In genomic region chr15:37046876-37047614, GRCh38 we compare ENCODE assay signal across 10 cellular contexts. TPM values are rescaled to one million over a fixed set of nuclear protein-coding genes. Genes with fewer than 3 reads are reported as not detected.
DNase-seq lines count a peak whose midpoint lies in the region; TF ChIP-seq lines count a peak whose summit lies in the region.
"Had no signal": no experiment of that assay in that cellular context is flagged by ENCODE, and none has a peak within 500 bp of the region (broad histone marks: within the 10 kb centered on the region; RNA-seq: fewer than 3 reads in every experiment).

No MANE protein-coding gene starts in this region.

- no peaks in the 10 kb centered on the region for H3K36me3 ChIP-seq in brain microvascular endothelial cell (replicated peaks)
- H3K36me3 ChIP-seq in thymus (ENCODE audit: control insufficient read depth, insufficient read depth), result no peaks in the 10 kb centered on the region

- H3K4me3 ChIP-seq in brain microvascular endothelial cell (ENCODE audit: low read depth, low read length), result no peak overlapping the region
- H3K4me3 ChIP-seq in thymus (ENCODE audit: low read length), result no peak overlapping the region

- no peak for TF ChIP-seq CTCF in brain microvascular endothelial cell (IDR thresholded peaks at IDR 0.05; ENCODE audit: low read depth, low read length, missing control alignments)

- DNase-seq in NCI-H226 (peak; percentile 83), brain microvascular endothelial cell (peak; percentile 29), iris pigment epithelial cell (ENCODE audit: low read depth) (peak; percentile 81), NCI-H1092 treated with DMSO at 0.1 percent for 48 hours (lab: John Stamatoyannopoulos, UW) (no peak), H4 (ENCODE audit: low spot score) (no peak), hippocampal formation (lab: John Stamatoyannopoulos, UW) (no peak)
- DNase-seq: DMS79 treated with DMSO at 0.1 percent for 48 hours, naive B cell, NCI-H774 had no signal

- no peaks in the 10 kb centered on the region for H3K27me3 ChIP-seq in brain microvascular endothelial cell (replicated peaks)
- no peaks in the 10 kb centered on the region for H3K27me3 ChIP-seq in thymus (ENCODE audit: control insufficient read depth, insufficient read depth)

- H3K9me3 ChIP-seq in thymus (ENCODE audit: control insufficient read depth), result no peaks in the 10 kb centered on the region

- no peaks in the 10 kb centered on the region for H3K4me1 ChIP-seq in thymus (ENCODE audit: control insufficient read depth, insufficient read depth, low read length)

- in situ Hi-C loops in brain microvascular endothelial cell (cut with HindIII; ENCODE audit: low pct_ligation_motif_present, low sequenced_read_pairs), result no loop called here

- H3K27ac ChIP-seq in brain microvascular endothelial cell, result peak overlapping the region; percentile 68
- peak overlapping the region; percentile 37 for H3K27ac ChIP-seq in thymus (ENCODE audit: low read depth)

RNA-seq across cellular contexts. Expression of gene MEIS2, which starts 53.3 kb away (rescaled TPM):
- polyA plus RNA-seq in thymus, result 32.7 TPM
- 13.0 and 28.0 TPM in 2 replicates for total RNA-seq in H4 (2014; rRNA removed; shearing (Covaris generic))

Comparison
In these comparisons a context has a peak if more than half of its experiments do, and no peak if none do; other contexts are left out.
1. DNase-seq: peak in NCI-H226 (single experiment), brain microvascular endothelial cell (single experiment) and iris pigment epithelial cell (single experiment); none in NCI-H1092 treated with DMSO at 0.1 percent for 48 hours (single experiment), H4 (single experiment) and hippocampal formation (0 of 2).